Comparison of ENCODE assay signal across 27 cellular contexts in genomic region chr4:14446904-14447303, GRCh38.
"Had no signal": no experiment of that assay in that cellular context is flagged by ENCODE, and none has a peak within 500 bp of the region (broad histone marks: within the 10 kb centered on the region; RNA-seq: fewer than 3 reads in every experiment).

No MANE protein-coding gene starts in this region.

- H3K27ac ChIP-seq: cardiac muscle cell, gastroesophageal sphincter, lower lobe of right lung, prostate gland, stomach, tibial artery, upper lobe of right lung had no signal

- H3K27me3 ChIP-seq: cardiac muscle cell, gastroesophageal sphincter, stomach, tibial artery, upper lobe of right lung had no signal

- DNase-seq: activated CD4-positive, alpha-beta memory T cell treated with anti-CD3 and anti-CD28 coated beads for 36 hours; activated CD4-positive, alpha-beta T cell treated with anti-CD3 and anti-CD28 coated beads for 4 hours; activated CD8-positive, alpha-beta memory T cell treated with anti-CD3 and anti-CD28 coated beads, Interleukin-2, amount 50 U/mL, for 48 hours; activated gamma-delta T cell treated with Interleukin-2 at 50 U/mL for 16 hours; activated naive CD8-positive, alpha-beta T cell treated with anti-CD3 and anti-CD28 coated beads, Interleukin-2, amount 50 U/mL, for 24 hours; activated T-cell treated with anti-CD3 and anti-CD28 coated beads, Interleukin-2, amount 50 U/mL, for 4 hours; amygdala; cortex of kidney; effector memory CD8-positive, alpha-beta T cell; hippocampal formation; lower lobe of right lung; mesendoderm; natural killer cell; stimulated activated CD4-positive, alpha-beta T cell treated with anti-CD3 and anti-CD28 coated beads, Interleukin-1b, Interleukin-23, amount 100 ng/mL, for 48 hours; stimulated activated CD4-positive, alpha-beta T cell treated with anti-CD3 and anti-CD28 coated beads, Interleukin-4, amount 100 ng/mL, for 4 hours; stimulated activated CD8-positive, alpha-beta memory T cell treated with anti-CD3 and anti-CD28 coated beads, Interleukin-4, amount 100 ng/mL, for 48 hours; stimulated activated naive B cell treated with anti-CD40 and anti-IgM and Interleukin-4, amounts not matched to agents 10 μg/mL and 1 μg/mL and 100 μg/mL, for 72 hours; stomach; tibial artery; upper lobe of right lung had no signal

- H3K4me3 ChIP-seq: cardiac muscle cell, gastroesophageal sphincter, lower lobe of right lung, prostate gland, smooth muscle cell, stomach, tibial artery, upper lobe of right lung had no signal

- H3K9me3 ChIP-seq: gastroesophageal sphincter, lower lobe of right lung, prostate gland, stomach, tibial artery, upper lobe of right lung had no signal

- FAIRE-seq: endothelial cell of umbilical vein had no signal

- H3K36me3 ChIP-seq: cardiac muscle cell, gastroesophageal sphincter, lower lobe of right lung, prostate gland, stomach, tibial artery, upper lobe of right lung had no signal

- H3K4me3 Mint-ChIP-seq: activated CD4-positive, alpha-beta memory T cell treated with anti-CD3 and anti-CD28 coated beads for 36 hours; activated naive CD4-positive, alpha-beta T cell treated with anti-CD3 and anti-CD28 coated beads, Interleukin-2, amount 50 U/mL, for 24 hours; activated naive CD8-positive, alpha-beta T cell treated with anti-CD3 and anti-CD28 coated beads, Interleukin-2, amount 50 U/mL, for 24 hours; activated T-cell treated with anti-CD3 and anti-CD28 coated beads, Interleukin-2, amount 50 U/mL, for 4 hours; activated T-helper 17 cell treated with anti-CD3 and anti-CD28 coated beads, Interleukin-2, amount 50 U/mL, for 72 hours; effector memory CD8-positive, alpha-beta T cell; natural killer cell; stimulated activated naive B cell treated with anti-CD40 and anti-IgM and Interleukin-4, amounts not matched to agents 10 μg/mL and 1 μg/mL and 100 μg/mL, for 72 hours had no signal

- H3K9me3 Mint-ChIP-seq: activated CD4-positive, alpha-beta memory T cell treated with anti-CD3 and anti-CD28 coated beads for 36 hours; activated naive CD4-positive, alpha-beta T cell treated with anti-CD3 and anti-CD28 coated beads, Interleukin-2, amount 50 U/mL, for 24 hours had no signal

- H3K4me1 Mint-ChIP-seq: activated naive CD4-positive, alpha-beta T cell treated with anti-CD3 and anti-CD28 coated beads, Interleukin-2, amount 50 U/mL, for 24 hours; activated T-helper 17 cell treated with anti-CD3 and anti-CD28 coated beads, Interleukin-2, amount 50 U/mL, for 72 hours; natural killer cell; stimulated activated naive B cell treated with anti-CD40 and anti-IgM and Interleukin-4, amounts not matched to agents 10 μg/mL and 1 μg/mL and 100 μg/mL, for 72 hours had no signal

- ATAC-seq: activated T-helper 17 cell treated with anti-CD3 and anti-CD28 coated beads, Interleukin-2, amount 50 U/mL, for 72 hours; effector memory CD8-positive, alpha-beta T cell; gastroesophageal sphincter; lower lobe of right lung; natural killer cell; stimulated activated naive B cell treated with anti-CD40 and anti-IgM and Interleukin-4, amounts not matched to agents 10 μg/mL and 1 μg/mL and 100 μg/mL, for 72 hours had no signal

- H3K36me3 Mint-ChIP-seq: activated CD4-positive, alpha-beta memory T cell treated with anti-CD3 and anti-CD28 coated beads for 36 hours; activated naive CD4-positive, alpha-beta T cell treated with anti-CD3 and anti-CD28 coated beads, Interleukin-2, amount 50 U/mL, for 24 hours; natural killer cell; stimulated activated naive B cell treated with anti-CD40 and anti-IgM and Interleukin-4, amounts not matched to agents 10 μg/mL and 1 μg/mL and 100 μg/mL, for 72 hours had no signal

- H3K4me1 ChIP-seq: gastroesophageal sphincter, lower lobe of right lung, prostate gland, tibial artery, upper lobe of right lung had no signal

- H3K4me2 ChIP-seq: smooth muscle cell had no signal

- H3K27ac Mint-ChIP-seq: activated CD4-positive, alpha-beta memory T cell treated with anti-CD3 and anti-CD28 coated beads for 36 hours; activated naive CD4-positive, alpha-beta T cell treated with anti-CD3 and anti-CD28 coated beads, Interleukin-2, amount 50 U/mL, for 24 hours; activated naive CD8-positive, alpha-beta T cell treated with anti-CD3 and anti-CD28 coated beads, Interleukin-2, amount 50 U/mL, for 24 hours; activated T-helper 17 cell treated with anti-CD3 and anti-CD28 coated beads, Interleukin-2, amount 50 U/mL, for 72 hours; effector memory CD8-positive, alpha-beta T cell; natural killer cell; stimulated activated naive B cell treated with anti-CD40 and anti-IgM and Interleukin-4, amounts not matched to agents 10 μg/mL and 1 μg/mL and 100 μg/mL, for 72 hours had no signal
